10 cellular contexts compared by ENCODE assay signal in the genomic region with DNA sequence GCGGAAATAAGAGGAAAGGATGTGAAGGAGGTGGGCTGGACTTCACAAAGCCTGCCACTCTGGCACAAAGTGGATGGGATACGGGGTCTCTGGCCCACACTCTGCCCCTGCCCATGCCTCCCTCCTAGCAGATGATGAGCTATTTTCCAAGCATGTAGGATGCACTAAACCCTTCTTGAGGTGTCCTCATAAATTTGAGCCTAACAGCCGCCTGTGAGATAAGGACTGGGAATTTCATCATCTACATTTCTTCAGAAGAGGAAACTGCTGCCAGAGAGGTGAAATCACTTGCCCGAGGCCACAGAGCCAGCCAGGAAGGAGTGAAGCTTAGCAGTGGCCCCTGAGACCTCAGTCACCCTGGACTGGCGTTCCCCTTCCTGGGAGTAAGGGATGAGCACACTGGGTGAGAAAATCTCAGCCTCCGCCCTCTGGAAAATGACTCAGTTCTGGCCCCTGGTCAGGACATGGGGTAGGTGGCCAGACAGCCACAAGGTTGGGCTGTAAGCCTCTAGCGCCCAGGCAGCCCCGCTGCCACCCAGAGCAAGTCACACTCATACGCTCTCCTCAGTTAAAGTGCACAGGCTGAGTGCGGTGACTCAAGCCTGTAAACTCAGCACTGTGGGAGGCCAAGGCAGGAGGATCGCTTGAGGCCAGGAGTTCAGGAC. TPM values are rescaled to one million over a fixed set of nuclear protein-coding genes. Genes with fewer than 3 reads are reported as not detected.
A peak's percentile ranks its signal among the peaks of the same experiment; 100 is the strongest.
DNase-seq lines count a peak whose midpoint lies in the region; ATAC-seq, FAIRE-seq and TF ChIP-seq lines count a peak whose summit lies in the region.
"Had no signal": no experiment of that assay in that cellular context is flagged by ENCODE, and none has a peak within 500 bp of the region (broad histone marks: within the 10 kb centered on the region; RNA-seq: fewer than 3 reads in every experiment).

No MANE protein-coding gene starts in this region.

- peak; percentile 51 for ATAC-seq in left lung
- ATAC-seq in GM18511 (IDR thresholded peaks at IDR 0.05; ENCODE audit: unreplicated experiment) = no peak
- no peak for ATAC-seq in HG02763 (IDR thresholded peaks at IDR 0.05; ENCODE audit: unreplicated experiment)

- H3K27me3 ChIP-seq in astrocyte (ENCODE audit: insufficient read depth, low read length) (peaks cover 3% of the 10 kb centered on the region), left lung (no peaks in the 10 kb centered on the region), Peyer's patch (no peaks in the 10 kb centered on the region)

- H3K4me3 Mint-ChIP-seq in astrocyte (ENCODE audit: unreplicated experiment) = no peak overlapping the region

- no peaks in the 10 kb centered on the region for H4K20me1 ChIP-seq in astrocyte (ENCODE audit: insufficient read depth, low read length)

- peaks cover 7% of the 10 kb centered on the region for H3K9me3 Mint-ChIP-seq in astrocyte (ENCODE audit: unreplicated experiment)

- no peak for TF ChIP-seq CTCF in AG09319 (IDR thresholded peaks at IDR 0.05; ENCODE audit: low read depth, low read length)
- no peak for TF ChIP-seq CTCF in astrocyte (IDR thresholded peaks at IDR 0.05; ENCODE audit: insufficient read depth, low read depth, low read length)
- no peak for TF ChIP-seq CTCF in left lung (IDR thresholded peaks at IDR 0.05)
- TF ChIP-seq CTCF in Peyer's patch (IDR thresholded peaks at IDR 0.05) = no peak

- H3K27ac ChIP-seq in astrocyte (ENCODE audit: low read depth, low read length) (no peak overlapping the region), left lung (no peak overlapping the region), Peyer's patch (no peak overlapping the region)

- H3K79me2 ChIP-seq in astrocyte (ENCODE audit: insufficient read depth, low read length) = no peaks in the 10 kb centered on the region

- H3K4me3 ChIP-seq in astrocyte (ENCODE audit: insufficient read depth, low read depth, low read length) = no peak overlapping the region
- H3K4me3 ChIP-seq in left lung = no peak overlapping the region
- no peak overlapping the region for H3K4me3 ChIP-seq in Peyer's patch

- H3K36me3 ChIP-seq in astrocyte (ENCODE audit: insufficient read depth, low read length) (no peaks in the 10 kb centered on the region), left lung (no peaks in the 10 kb centered on the region), Peyer's patch (no peaks in the 10 kb centered on the region)

- no peak overlapping the region for H2AFZ ChIP-seq in astrocyte (ENCODE audit: low read depth, low read length)

- H3K4me2 ChIP-seq in astrocyte (ENCODE audit: low read length) = no peak overlapping the region

- no peak overlapping the region for H3K9ac ChIP-seq in astrocyte (ENCODE audit: low read length)

- H3K4me1 Mint-ChIP-seq in astrocyte (ENCODE audit: low read depth, unreplicated experiment) = peaks cover 12% of the 10 kb centered on the region

- H3K27me3 Mint-ChIP-seq in astrocyte (ENCODE audit: low read depth, unreplicated experiment) = peaks cover 3% of the 10 kb centered on the region

- peak overlapping the region; percentile 87 for H3K27ac Mint-ChIP-seq in astrocyte (ENCODE audit: unreplicated experiment)

- intact Hi-C loops in left lung (cut with DNase I) = loop anchor here in 1 of 2 donors (5.0 kb wide), 1 partner anchor 157 kb away; no protein-coding TSS in a partner anchor

- no peaks in the 10 kb centered on the region for H3K36me3 Mint-ChIP-seq in astrocyte (ENCODE audit: low read depth, unreplicated experiment)

- H3K9me3 ChIP-seq in astrocyte (ENCODE audit: insufficient read depth, low read depth, low read length) (peaks cover 3% of the 10 kb centered on the region), left lung (no peaks in the 10 kb centered on the region), Peyer's patch (no peaks in the 10 kb centered on the region)

- peak; percentile 60 for FAIRE-seq in astrocyte (lab: Jason Lieb, UNC)

- TF ChIP-seq POLR2A in Peyer's patch (IDR thresholded peaks at IDR 0.05) = no peak

- H3K4me1 ChIP-seq in astrocyte (ENCODE audit: insufficient read depth, low read length) (peaks cover 12% of the 10 kb centered on the region), left lung (peaks cover 0 to 24% of the 10 kb centered on the region in 2 donors), Peyer's patch (no peaks in the 10 kb centered on the region)

- DNase-seq in AG09319 (ENCODE audit: extremely low read depth, low read depth) = peak; percentile 55
- DNase-seq in LHCN-M2 (ENCODE audit: low read depth) = peak; percentile 65
- peak; percentile 70 for DNase-seq in astrocyte (ENCODE audit: low read depth)
- peak; percentile 46 to 60 for DNase-seq in left lung
- DNase-seq in NCI-H446 treated with DMSO at 0.1 percent for 48 hours (lab: John Stamatoyannopoulos, UW) = no peak
- DNase-seq in Peyer's patch = no peak
- DNase-seq: DND-41, NCI-H510A had no signal

RNA-seq across cellular contexts. Expression of gene MB, which starts 27.9 kb away (rescaled TPM):
- total RNA-seq in LHCN-M2 (2014; rRNA removed) (not detected in 2 replicates), astrocyte (not detected in 2 replicates), left lung (1 to 10 TPM; 2.4 to 3.3 TPM), Peyer's patch (10 to 100 TPM in 2 of 4 donors, 1 to 10 TPM in 2; 5.6 to 11.7 (median 9.8) TPM)
- polyA plus RNA-seq in LHCN-M2 (2012) = not detected

RNA-seq across cellular contexts. Expression of gene RASD2, which starts 48.6 kb away (rescaled TPM):
- total RNA-seq in LHCN-M2 (2014; rRNA removed) (0.19 and 0.23 TPM in 2 replicates), astrocyte (0.16 and 0.17 TPM in 2 replicates), left lung (1 to 10 TPM; 1.2 to 1.3 TPM), Peyer's patch (1 to 10 TPM; 2.7 to 5.8 (median 4.8) TPM)
- polyA plus RNA-seq in LHCN-M2 (2012) = 0.11 TPM

RNA-seq across cellular contexts. Expression of gene APOL6, which starts 59.0 kb away (rescaled TPM):
- total RNA-seq in LHCN-M2 (2014; rRNA removed) (4.2 and 7.7 TPM in 2 replicates), astrocyte (5.9 and 7.6 TPM in 2 replicates), left lung (10 to 100 TPM; 35.8 to 49.2 TPM), Peyer's patch (10 to 100 TPM; 28.9 to 70.2 (median 46.8) TPM)
- polyA plus RNA-seq in LHCN-M2 (2012) = 1.8 TPM

Comparison
In these comparisons a context has a peak if more than half of its experiments do, and no peak if none do; other contexts are left out.
1. DNase-seq: peak in AG09319 (single experiment), LHCN-M2 (single experiment), astrocyte (single experiment) and left lung (2 of 2); none in NCI-H446 treated with DMSO at 0.1 percent for 48 hours (single experiment) and Peyer's patch (0 of 3).